In the genomic region with DNA sequence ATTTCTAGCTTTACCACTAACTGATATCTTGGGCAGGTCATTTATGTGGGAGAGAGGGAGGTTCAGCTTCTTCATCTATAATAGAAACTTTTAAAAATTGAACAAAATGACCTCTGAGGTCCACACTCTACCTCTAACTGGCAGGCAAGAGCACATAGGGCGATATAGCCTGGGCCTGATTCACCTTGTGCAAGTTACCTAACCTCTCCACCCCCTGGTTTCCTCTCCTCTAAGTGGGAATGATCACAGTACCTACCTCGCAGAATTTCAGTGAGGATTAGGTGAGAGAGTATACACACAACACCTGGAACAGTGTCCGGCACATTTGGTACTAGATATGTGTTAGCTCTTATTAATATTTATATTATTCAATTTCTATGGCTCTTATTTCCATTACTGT, we compare ENCODE assay signal across 26 cellular contexts. TPM values are rescaled to one million over a fixed set of nuclear protein-coding genes. Genes with fewer than 3 reads are reported as not detected.
DNase-seq lines count a peak whose midpoint lies in the region; ATAC-seq, FAIRE-seq and TF ChIP-seq lines count a peak whose summit lies in the region.
"Had no signal": no experiment of that assay in that cellular context is flagged by ENCODE, and none has a peak within 500 bp of the region (broad histone marks: within the 10 kb centered on the region; RNA-seq: fewer than 3 reads in every experiment).

No MANE protein-coding gene starts in this region.

- H3K36me3 ChIP-seq in K562 (ENCODE audit: control insufficient read depth, insufficient read depth, low read length) (no peaks in the 10 kb centered on the region), right lobe of liver (no peaks in the 10 kb centered on the region), subcutaneous abdominal adipose tissue (ENCODE audit: control insufficient read depth in 5 of 5, insufficient read depth in 5 of 5, low read length in 5 of 5) (no peaks in the 10 kb centered on the region), adrenal gland (replicated peaks in 1 of 2) (no peaks in the 10 kb centered on the region), suprapubic skin (no peaks in the 10 kb centered on the region)
- H3K36me3 ChIP-seq: BLaER1 treated with 17β-estradiol and CSF1 and Interleukin-3, amounts not matched to agents 10 nM and 100 nM had no signal

- H2AFZ ChIP-seq in K562 (ENCODE audit: low read depth, low read length), result 0 out of 2 replicates have a peak overlapping the region, but pooled peaks have one; percentile 7

- no peak for FAIRE-seq in K562 (lab: Jason Lieb, UNC)
- FAIRE-seq: A549, D721Med, G401.6, GM12891, GM18507 had no signal

- WGBS in K562 (ENCODE audit: insufficient coverage, low coverage, missing lambda C conversion rate), result 49% methylated on average over 3 of the region's 3 CpGs
- 66% methylated on average over 3 of the region's 3 CpGs for whole genome bisulfite sequencing in right lobe of liver (ENCODE audit: insufficient coverage, low coverage, low lambda C conversion rate, missing lambda C conversion rate)
- WGBS in adrenal gland, 4 donors, result 84 to 95% (median 90%) methylated on average over 3 of the region's 3 CpGs
- WGBS in suprapubic skin, result 89% methylated on average over 3 of the region's 3 CpGs

- no peak overlapping the region for H3K9ac ChIP-seq in K562 (ENCODE audit: insufficient read depth in 1 of 2, low read depth in 2 of 2, low read length in 2 of 2)
- no peak overlapping the region for H3K9ac ChIP-seq in subcutaneous abdominal adipose tissue (ENCODE audit: low read length in 5 of 5)
- H3K9ac ChIP-seq: BLaER1 treated with 17β-estradiol and CSF1 and Interleukin-3, amounts not matched to agents 10 nM and 100 nM had no signal

- in situ Hi-C loops in K562 (cut with MboI), result no loop called here

- no peak overlapping the region for H3K4me2 ChIP-seq in K562 (ENCODE audit: insufficient read depth, low read length)
- H3K4me2 ChIP-seq: A549; BLaER1 treated with 17β-estradiol and CSF1 and Interleukin-3, amounts not matched to agents 10 nM and 100 nM had no signal

- no peaks in the 10 kb centered on the region for H3K4me1 ChIP-seq in K562 (replicated peaks in 1 of 2; ENCODE audit: control insufficient read depth in 2 of 2, insufficient read depth in 2 of 2, low read length in 2 of 2)
- peaks cover 0 to 42% (median 10%) of the 10 kb centered on the region in 4 donors for H3K4me1 ChIP-seq in right lobe of liver
- peaks cover 0 to 11% (median 0%) of the 10 kb centered on the region in 5 donors for H3K4me1 ChIP-seq in subcutaneous abdominal adipose tissue (ENCODE audit: control insufficient read depth in 5 of 5, insufficient read depth in 5 of 5, low read length in 5 of 5)
- H3K4me1 ChIP-seq in adrenal gland (replicated peaks in 1 of 2), result no peaks in the 10 kb centered on the region
- H3K4me1 ChIP-seq in suprapubic skin, result no peaks in the 10 kb centered on the region
- H3K4me1 ChIP-seq: BLaER1 treated with 17β-estradiol and CSF1 and Interleukin-3, amounts not matched to agents 10 nM and 100 nM had no signal

- TF ChIP-seq EP300 in K562 (IDR thresholded peaks at IDR 0.05; ENCODE audit: low read length) (no peak), suprapubic skin (IDR thresholded peaks at IDR 0.05) (no peak)

- no peaks in the 10 kb centered on the region for H3K79me2 ChIP-seq in K562 (ENCODE audit: control insufficient read depth, insufficient read depth, low read length)

- no peak; the same call in 2 of the 3 replicates for ATAC-seq in K562
- ATAC-seq in left lobe of liver, result peak; percentile 72
- ATAC-seq in right lobe of liver, result peak; percentile 32 to 74 (median 56)
- ATAC-seq: A549; CD8-positive, alpha-beta T cell had no signal

- no TSS peak for BruUV-seq in K562 (replicated peaks; lab: Mats Ljungman, UMichigan)

- TF ChIP-seq CTCF in K562 (IDR thresholded peaks at IDR 0.05 in 2 of 3, conservative IDR thresholded peaks at IDR 0.05 in 1 of 3; ENCODE audit: insufficient read depth in 2 of 3, low read depth in 1 of 3, low read length in 3 of 3) (no peak), right lobe of liver (IDR thresholded peaks at IDR 0.05) (no peak), adrenal gland (IDR thresholded peaks at IDR 0.05) (no peak), suprapubic skin (IDR thresholded peaks at IDR 0.05) (no peak)

- intact Hi-C loops in K562 (cut with micrococcal nuclease), result no loop called here
- intact Hi-C loops in right lobe of liver (cut with DNase I), result no loop called here
- intact Hi-C loops in adrenal gland (cut with DNase I), result no loop called here

- H4K20me1 ChIP-seq in K562 (replicated peaks; ENCODE audit: control insufficient read depth, insufficient read depth, low read length), result no peaks in the 10 kb centered on the region
- H4K20me1 ChIP-seq: BLaER1 treated with 17β-estradiol and CSF1 and Interleukin-3, amounts not matched to agents 10 nM and 100 nM had no signal

- H3K9me3 ChIP-seq in K562 (replicated peaks; ENCODE audit: control insufficient read depth, insufficient read depth, low read depth, low read length), result no peaks in the 10 kb centered on the region
- no peaks in the 10 kb centered on the region for H3K9me3 ChIP-seq in right lobe of liver
- H3K9me3 ChIP-seq in subcutaneous abdominal adipose tissue (ENCODE audit: control insufficient read depth in 5 of 5, low read length in 5 of 5), result no peaks in the 10 kb centered on the region
- H3K9me3 ChIP-seq in adrenal gland (replicated peaks in 1 of 3), result no peaks in the 10 kb centered on the region
- H3K9me3 ChIP-seq in suprapubic skin, result no peaks in the 10 kb centered on the region
- H3K9me3 ChIP-seq: A549; BLaER1 treated with 17β-estradiol and CSF1 and Interleukin-3, amounts not matched to agents 10 nM and 100 nM; Caco-2 had no signal

- CTCF ChIA-PET in K562 (lab: Yijun Ruan, JAX; ENCODE audit: low intra/inter-chr PET ratio), result no interaction called here

- POLR2A ChIA-PET in K562 (lab: Yijun Ruan, JAX), result interaction anchor here (0.6 to 2.0 kb wide), 2 partner anchors 30 to 36 kb away, joined by 4 to 7 read pairs; a partner anchor contains a TSS

- no peak for DNase-seq in K562 (ENCODE audit: extremely low read depth in 1 of 4, low spot score in 3 of 4)
- no peak for DNase-seq in left lobe of liver (ENCODE audit: low spot score)
- DNase-seq in right lobe of liver, result no peak
- no peak for DNase-seq in adrenal gland
- DNase-seq in NCI-H146 (lab: John Stamatoyannopoulos, UW), result no peak
- DNase-seq in NCI-H345 treated with DMSO at 0.1 percent for 48 hours (lab: John Stamatoyannopoulos, UW; ENCODE audit: unreplicated experiment), result no peak
- no peak for DNase-seq in suprapubic skin (ENCODE audit: low spot score in 2 of 2)
- DNase-seq: AML-193; Caco-2; Calu3; CD4-positive, alpha-beta T cell; CD8-positive, alpha-beta T cell; DMS79 treated with DMSO at 0.1 percent for 48 hours; GF-D8 had no signal

- H3K9me1 ChIP-seq in K562 (ENCODE audit: control insufficient read depth, insufficient read depth, low read length), result no peaks in the 10 kb centered on the region

- H3K4me3 ChIP-seq in K562 (no peak overlapping the region), right lobe of liver (no peak overlapping the region), subcutaneous abdominal adipose tissue (ENCODE audit: low read depth in 1 of 5, low read length in 5 of 5) (no peak overlapping the region), adrenal gland (no peak overlapping the region), suprapubic skin (no peak overlapping the region)
- H3K4me3 ChIP-seq: A549; BLaER1 treated with 17β-estradiol and CSF1 and Interleukin-3, amounts not matched to agents 10 nM and 100 nM had no signal

- no peak overlapping the region for H3K27ac ChIP-seq in K562 (ENCODE audit: extremely low read depth, low read depth, low read length)
- peak overlapping the region in 1 of 3 donors; percentile 7 for H3K27ac ChIP-seq in right lobe of liver
- peak overlapping the region; percentile 44 for H3K27ac ChIP-seq in subcutaneous abdominal adipose tissue (ENCODE audit: low read depth, low read length)
- H3K27ac ChIP-seq in adrenal gland, result no peak overlapping the region
- no peak overlapping the region for H3K27ac ChIP-seq in suprapubic skin
- H3K27ac ChIP-seq: 22Rv1; A549; BLaER1 treated with 17β-estradiol and CSF1 and Interleukin-3, amounts not matched to agents 10 nM and 100 nM; C4-2B had no signal

- TF ChIP-seq POLR2A in K562 (conservative IDR thresholded peaks at IDR 0.05) (no peak), right lobe of liver (IDR thresholded peaks at IDR 0.05) (no peak), adrenal gland (IDR thresholded peaks at IDR 0.05) (no peak), suprapubic skin (IDR thresholded peaks at IDR 0.05) (no peak)

- TF ChIP-seq RAD21 in K562 (CRISPR knock-in tag; conservative IDR thresholded peaks at IDR 0.05 in 1 of 2, IDR thresholded peaks at IDR 0.05 in 1 of 2), result no peak

- no peaks in the 10 kb centered on the region for H3K27me3 ChIP-seq in K562 (ENCODE audit: control insufficient read depth in 2 of 2, insufficient read depth in 2 of 2, low read length in 2 of 2)
- H3K27me3 ChIP-seq in right lobe of liver, result no peaks in the 10 kb centered on the region
- no peaks in the 10 kb centered on the region for H3K27me3 ChIP-seq in subcutaneous abdominal adipose tissue (ENCODE audit: control insufficient read depth in 5 of 5, insufficient read depth in 4 of 5, low read length in 5 of 5)
- H3K27me3 ChIP-seq in adrenal gland, result no peaks in the 10 kb centered on the region
- no peaks in the 10 kb centered on the region for H3K27me3 ChIP-seq in suprapubic skin
- H3K27me3 ChIP-seq: BLaER1 treated with 17β-estradiol and CSF1 and Interleukin-3, amounts not matched to agents 10 nM and 100 nM had no signal

RNA-seq across cellular contexts. Expression of a gene that starts 15.5 kb away (rescaled TPM):
- not detected in 2 replicates for total RNA-seq in K562 (2011; cell fraction: chromatin; rRNA removed; ENCODE audit: low replicate concordance)
- total RNA-seq in K562 (2011; cell fraction: nucleolus; rRNA removed), result not detected in 2 replicates
- total RNA-seq in K562 (2011; cell fraction: nucleoplasm; rRNA removed), result not detected in 2 replicates
- not detected in 2 replicates for total RNA-seq in K562 (2014; rRNA removed)
- total RNA-seq in K562 (2014; rRNA removed; fragmentation: Illumina TruSeq; extraction: Trizol), result not detected in 2 replicates
- total RNA-seq in K562 (2015; rRNA removed; fragmentation: Illumina TruSeq; extraction: Trizol), result not detected in 2 replicates
- 0.04 TPM in 1 of 2 replicates, not detected in the other for total RNA-seq in K562 (2021)
- polyA plus RNA-seq in K562 (2011; rRNA removed), result not detected in 2 replicates
- polyA plus RNA-seq in K562 (2011; cell fraction: cytosol; rRNA removed), result not detected in 2 replicates
- polyA plus RNA-seq in K562 (2011; cell fraction: nucleus; rRNA removed), result not detected in 2 replicates
- polyA plus RNA-seq in K562 (2012), result 0.04 and 0.05 TPM in 2 replicates
- polyA plus RNA-seq in K562 (2014; fragmentation: Illumina TruSeq; extraction: Trizol), result not detected in 2 replicates
- under 1 TPM; 0.04 to 0.13 TPM for polyA plus RNA-seq in K562 (2014; fragmentation: Nextera tagmentation; extraction: Ambion mirVana)
- polyA plus RNA-seq in K562 (2014; rRNA removed), result not detected in 2 replicates
- not detected in 2 replicates for polyA minus RNA-seq in K562 (2011; rRNA and poly(A)+ RNA removed)
- not detected in 2 replicates for polyA minus RNA-seq in K562 (2011; cell fraction: cytosol; rRNA and poly(A)+ RNA removed)
- polyA minus RNA-seq in K562 (2011; cell fraction: nucleus; rRNA and poly(A)+ RNA removed), result not detected in 2 replicates
- total RNA-seq in left lobe of liver, result 22.0 TPM
- total RNA-seq in right lobe of liver, result 10 to 100 TPM; 12.3 to 54.5 (median 17.5) TPM
- under 1 TPM in 6 of 8 donors, not detected in 2; under 0.01 to 0.30 (median 0.11) TPM for total RNA-seq in adrenal gland
- polyA plus RNA-seq in adrenal gland, result 1 to 10 TPM in 1 of 3 donors, under 1 TPM in 2; under 0.01 to 1.1 (median 0.16) TPM
- total RNA-seq in suprapubic skin, result under 1 TPM; 0.34 to 0.76 (median 0.68) TPM
- total RNA-seq: A172; B cell; CD4-positive, alpha-beta T cell had no signal
- polyA plus RNA-seq: BJ had no signal

RNA-seq across cellular contexts. Expression of a gene that starts 36.5 kb away (rescaled TPM):
- total RNA-seq in K562 (2011; cell fraction: chromatin; rRNA removed; ENCODE audit: low replicate concordance), result 442 and 649 TPM in 2 replicates
- 436 and 443 TPM in 2 replicates for total RNA-seq in K562 (2011; cell fraction: nucleolus; rRNA removed)
- 704 and 1,109 TPM in 2 replicates for total RNA-seq in K562 (2011; cell fraction: nucleoplasm; rRNA removed)
- total RNA-seq in K562 (2014; rRNA removed) (2,727 and 5,178 TPM in 2 replicates), K562 (2014; rRNA removed; fragmentation: Illumina TruSeq; extraction: Trizol) (3,033 and 3,406 TPM in 2 replicates), K562 (2015; rRNA removed; fragmentation: Illumina TruSeq; extraction: Trizol) (2,713 and 2,948 TPM in 2 replicates), K562 (2021) (1,925 and 2,195 TPM in 2 replicates), left lobe of liver (364 TPM), right lobe of liver (1,000 to 10,000 TPM in 2 of 6 experiments, 100 to 1,000 TPM in 4; 353 to 1,546 (median 454) TPM), adrenal gland (1,000 to 10,000 TPM in 7 of 8 donors, 100 to 1,000 TPM in 1; 951 to 3,860 (median 1,477) TPM), suprapubic skin (1,000 to 10,000 TPM; 1,970 to 4,157 (median 3,139) TPM)
- polyA plus RNA-seq in K562 (2011; rRNA removed) (2,384 and 2,903 TPM in 2 replicates), K562 (2014; fragmentation: Illumina TruSeq; extraction: Trizol) (2,442 and 3,049 TPM in 2 replicates), K562 (2014; fragmentation: Nextera tagmentation; extraction: Ambion mirVana) (1,000 to 10,000 TPM; 3,844 to 3,942 TPM), K562 (2014; rRNA removed) (3,722 and 4,659 TPM in 2 replicates), adrenal gland (1,000 to 10,000 TPM; 1,235 to 1,944 (median 1,931) TPM)
- polyA plus RNA-seq in K562 (2011; cell fraction: cytosol; rRNA removed), result 562 and 2,012 TPM in 2 replicates
- 394 and 751 TPM in 2 replicates for polyA plus RNA-seq in K562 (2011; cell fraction: nucleus; rRNA removed)
- polyA plus RNA-seq in K562 (2012), result 2,558 and 2,594 TPM in 2 replicates
- polyA minus RNA-seq in K562 (2011; rRNA and poly(A)+ RNA removed), result 587 and 768 TPM in 2 replicates
- polyA minus RNA-seq in K562 (2011; cell fraction: cytosol; rRNA and poly(A)+ RNA removed), result 661 and 764 TPM in 2 replicates
- polyA minus RNA-seq in K562 (2011; cell fraction: nucleus; rRNA and poly(A)+ RNA removed), result 289 and 495 TPM in 2 replicates

RNA-seq across cellular contexts. Expression of a gene that starts 36.6 kb away (rescaled TPM):
- 47.0 and 100 TPM in 2 replicates for total RNA-seq in K562 (2011; cell fraction: chromatin; rRNA removed; ENCODE audit: low replicate concordance)
- 33.0 and 33.2 TPM in 2 replicates for total RNA-seq in K562 (2011; cell fraction: nucleolus; rRNA removed)
- 55.9 and 101 TPM in 2 replicates for total RNA-seq in K562 (2011; cell fraction: nucleoplasm; rRNA removed)
- total RNA-seq in K562 (2014; rRNA removed), result 21.9 and 23.5 TPM in 2 replicates
- total RNA-seq in K562 (2014; rRNA removed; fragmentation: Illumina TruSeq; extraction: Trizol), result 57.1 and 66.9 TPM in 2 replicates
- total RNA-seq in K562 (2015; rRNA removed; fragmentation: Illumina TruSeq; extraction: Trizol), result 39.7 and 42.1 TPM in 2 replicates
- 27.4 and 28.1 TPM in 2 replicates for total RNA-seq in K562 (2021)
- polyA plus RNA-seq in K562 (2011; rRNA removed), result 39.5 and 50.2 TPM in 2 replicates
- polyA plus RNA-seq in K562 (2011; cell fraction: cytosol; rRNA removed), result 13.3 and 28.1 TPM in 2 replicates
- 19.3 and 19.6 TPM in 2 replicates for polyA plus RNA-seq in K562 (2011; cell fraction: nucleus; rRNA removed)
- 24.4 and 35.7 TPM in 2 replicates for polyA plus RNA-seq in K562 (2012)
- 45.0 and 49.7 TPM in 2 replicates for polyA plus RNA-seq in K562 (2014; fragmentation: Illumina TruSeq; extraction: Trizol)
- 10 to 100 TPM; 40.3 to 56.6 TPM for polyA plus RNA-seq in K562 (2014; fragmentation: Nextera tagmentation; extraction: Ambion mirVana)
- 37.8 and 40.2 TPM in 2 replicates for polyA plus RNA-seq in K562 (2014; rRNA removed)
- polyA minus RNA-seq in K562 (2011; rRNA and poly(A)+ RNA removed), result 44.7 and 45.7 TPM in 2 replicates
- polyA minus RNA-seq in K562 (2011; cell fraction: cytosol; rRNA and poly(A)+ RNA removed), result 16.0 and 21.6 TPM in 2 replicates
- 21.5 and 37.1 TPM in 2 replicates for polyA minus RNA-seq in K562 (2011; cell fraction: nucleus; rRNA and poly(A)+ RNA removed)
- 13.7 TPM for total RNA-seq in left lobe of liver
- total RNA-seq in right lobe of liver, result 10 to 100 TPM in 4 of 6 experiments, 1 to 10 TPM in 2; 7.0 to 20.4 (median 13.1) TPM
- 10 to 100 TPM in 7 of 8 donors, 1 to 10 TPM in 1; 7.0 to 23.7 (median 16.9) TPM for total RNA-seq in adrenal gland
- polyA plus RNA-seq in adrenal gland, result 10 to 100 TPM; 17.1 to 29.6 (median 18.4) TPM
- 10 to 100 TPM in 3 of 4 donors, 1 to 10 TPM in 1; 8.9 to 21.4 (median 19.0) TPM for total RNA-seq in suprapubic skin

RNA-seq across cellular contexts. Expression of a gene that starts 56.1 kb away (rescaled TPM):
- 21.2 and 91.2 TPM in 2 replicates for total RNA-seq in K562 (2011; cell fraction: chromatin; rRNA removed; ENCODE audit: low replicate concordance)
- total RNA-seq in K562 (2011; cell fraction: nucleolus; rRNA removed), result 13.3 and 22.0 TPM in 2 replicates
- total RNA-seq in K562 (2011; cell fraction: nucleoplasm; rRNA removed), result 26.6 and 30.7 TPM in 2 replicates
- total RNA-seq in K562 (2014; rRNA removed), result 50.9 and 76.3 TPM in 2 replicates
- total RNA-seq in K562 (2014; rRNA removed; fragmentation: Illumina TruSeq; extraction: Trizol), result 70.1 and 81.9 TPM in 2 replicates
- 71.2 and 72.5 TPM in 2 replicates for total RNA-seq in K562 (2015; rRNA removed; fragmentation: Illumina TruSeq; extraction: Trizol)
- total RNA-seq in K562 (2021), result 42.7 and 45.2 TPM in 2 replicates
- 16.8 and 27.7 TPM in 2 replicates for polyA plus RNA-seq in K562 (2011; rRNA removed)
- 12.6 and 17.7 TPM in 2 replicates for polyA plus RNA-seq in K562 (2011; cell fraction: cytosol; rRNA removed)
- polyA plus RNA-seq in K562 (2011; cell fraction: nucleus; rRNA removed), result 19.6 and 27.8 TPM in 2 replicates
- polyA plus RNA-seq in K562 (2012), result 37.2 and 40.9 TPM in 2 replicates
- polyA plus RNA-seq in K562 (2014; fragmentation: Illumina TruSeq; extraction: Trizol), result 82.4 and 85.6 TPM in 2 replicates
- polyA plus RNA-seq in K562 (2014; fragmentation: Nextera tagmentation; extraction: Ambion mirVana), result 10 to 100 TPM; 25.2 to 42.3 TPM
- polyA plus RNA-seq in K562 (2014; rRNA removed), result 38.8 and 41.3 TPM in 2 replicates
- polyA minus RNA-seq in K562 (2011; rRNA and poly(A)+ RNA removed), result 86.6 and 87.2 TPM in 2 replicates
- 29.2 and 41.1 TPM in 2 replicates for polyA minus RNA-seq in K562 (2011; cell fraction: cytosol; rRNA and poly(A)+ RNA removed)
- 18.3 and 34.5 TPM in 2 replicates for polyA minus RNA-seq in K562 (2011; cell fraction: nucleus; rRNA and poly(A)+ RNA removed)
- 16.1 TPM for total RNA-seq in left lobe of liver
- total RNA-seq in right lobe of liver, result 10 to 100 TPM; 17.5 to 29.7 (median 24.6) TPM
- 100 to 1,000 TPM in 1 of 8 donors, 10 to 100 TPM in 7; 32.5 to 137 (median 52.6) TPM for total RNA-seq in adrenal gland
- 10 to 100 TPM; 13.0 to 96.5 (median 16.0) TPM for polyA plus RNA-seq in adrenal gland
- total RNA-seq in suprapubic skin, result 10 to 100 TPM; 24.9 to 40.1 (median 27.0) TPM

Comparison
In these comparisons a context has a peak if more than half of its experiments do, and no peak if none do; other contexts are left out.
1. RNA of a gene that starts 15.5 kb away (total RNA-seq): 22.0 TPM in left lobe of liver (single experiment) and 12.3 to 54.5 TPM in right lobe of liver; 0.34 to 0.76 TPM in suprapubic skin, under 0.01 to 0.30 TPM in adrenal gland and 0.04 TPM in K562; every median in the first group is over 4 times any median in the second.